Comparison of ENCODE assay signal across 21 cellular contexts in the genomic region with DNA sequence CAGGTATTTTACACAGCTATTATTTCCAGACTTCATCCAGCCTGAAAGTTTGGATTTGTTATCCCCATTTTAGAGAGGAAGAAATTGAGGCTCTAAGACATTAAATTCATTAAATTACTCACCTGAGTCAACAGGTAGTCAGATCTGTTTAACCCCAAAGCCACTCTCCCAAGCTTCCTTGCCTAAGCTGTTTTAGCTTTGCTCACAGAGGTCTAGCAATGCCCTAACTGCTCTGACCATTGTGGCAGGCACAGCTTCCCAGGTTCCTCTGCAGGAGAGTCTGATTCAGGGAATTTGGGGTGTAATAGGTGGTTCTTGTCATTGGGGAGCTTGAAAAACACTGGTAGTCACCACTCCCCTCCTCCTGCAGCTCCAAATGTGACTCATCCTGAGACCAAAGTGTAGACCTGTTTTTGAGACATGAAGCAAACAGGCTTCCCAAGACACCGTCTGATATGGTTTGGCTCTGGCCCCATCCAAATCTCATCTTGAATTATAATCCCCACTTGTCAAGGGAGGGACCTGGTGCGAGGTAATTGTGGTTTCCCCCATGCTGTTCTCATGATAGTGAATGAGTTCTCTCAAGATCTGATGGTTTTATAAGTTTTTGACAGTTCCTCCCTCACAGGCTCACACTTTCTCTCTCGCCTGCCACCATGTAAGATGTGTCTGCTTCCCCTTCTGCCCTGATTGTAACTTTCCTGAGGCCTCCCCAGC.
DNase-seq lines count a peak whose midpoint lies in the region; ATAC-seq, FAIRE-seq and TF ChIP-seq lines count a peak whose summit lies in the region.
"Had no signal": no experiment of that assay in that cellular context is flagged by ENCODE, and none has a peak within 500 bp of the region (broad histone marks: within the 10 kb centered on the region; RNA-seq: fewer than 3 reads in every experiment).

No MANE protein-coding gene starts in this region.

- peaks cover 18% of the 10 kb centered on the region for H3K4me1 Mint-ChIP-seq in astrocyte (ENCODE audit: low read depth, unreplicated experiment)
- H3K4me1 Mint-ChIP-seq: neural crest cell had no signal

- WGBS in IMR-90 (ENCODE audit: extremely low coverage in 2 of 2, insufficient read length in 1 of 2), 2 experiments: no CpG with 5 or more reads among the region's 3 CpGs

- peaks cover 3% of the 10 kb centered on the region; the same call in 1 of the 2 replicates for H3K9me1 ChIP-seq in IMR-90 (ENCODE audit: insufficient read depth, low read length)

- H3K4me3 ChIP-seq in AG10803 (ENCODE audit: low read length) (no peak overlapping the region), IMR-90 (ENCODE audit: insufficient read depth, low read depth, low read length) (no peak overlapping the region), astrocyte (ENCODE audit: insufficient read depth, low read depth, low read length) (no peak overlapping the region), PC-9 (no peak overlapping the region)
- H3K4me3 ChIP-seq: gastrocnemius medialis, HAP-1, K562, SJCRH30, tibial nerve had no signal

- H3K9me3 ChIP-seq in IMR-90 (ENCODE audit: control insufficient read depth, insufficient read depth, low read length) (no peaks in the 10 kb centered on the region), astrocyte (ENCODE audit: insufficient read depth, low read depth, low read length) (no peaks in the 10 kb centered on the region), PC-9 (ENCODE audit: insufficient read depth, low read depth) (no peaks in the 10 kb centered on the region; the same call in 1 of the 2 replicates)
- H3K9me3 ChIP-seq: gastrocnemius medialis, HAP-1, SJCRH30, tibial nerve had no signal

- H4K8ac ChIP-seq in IMR-90 (ENCODE audit: low read depth in 2 of 2, low read length in 2 of 2): no peak overlapping the region

- no peak overlapping the region for H4K5ac ChIP-seq in IMR-90 (ENCODE audit: low read depth, low read length)

- no peak overlapping the region for H2BK120ac ChIP-seq in IMR-90 (ENCODE audit: low read depth, low read length)

- FAIRE-seq in astrocyte (lab: Jason Lieb, UNC) (no peak), frontal cortex (lab: Jason Lieb, UNC) (no peak)
- FAIRE-seq: K562 had no signal

- H3K56ac ChIP-seq in IMR-90 (ENCODE audit: extremely low read depth, insufficient read depth, low read length): no peak overlapping the region

- H3K4me1 ChIP-seq in IMR-90 (ENCODE audit: control insufficient read depth, insufficient read depth, low read length) (peaks cover 1% of the 10 kb centered on the region; the same call in 1 of the 2 replicates), astrocyte (ENCODE audit: insufficient read depth, low read length) (peaks cover 11% of the 10 kb centered on the region), PC-9 (replicated peaks; ENCODE audit: insufficient read depth) (peaks cover 54% of the 10 kb centered on the region)
- H3K4me1 ChIP-seq: gastrocnemius medialis, tibial nerve had no signal

- dilution Hi-C loops in IMR-90 (cut with HindIII; ENCODE audit: low sequenced_read_pairs, unreplicated experiment): no loop called here

- DNase-seq in AG10803 (ENCODE audit: low read depth): peak; percentile 21
- peak; percentile 4 for DNase-seq in IMR-90
- DNase-seq in astrocyte (ENCODE audit: low read depth): peak; percentile 58
- peak; percentile 19 for DNase-seq in glomerular visceral epithelial cell (ENCODE audit: extremely low spot score)
- no peak for DNase-seq in frontal cortex (ENCODE audit: low spot score in 2 of 2)
- DNase-seq in cortex of kidney (lab: John Stamatoyannopoulos, UW): no peak
- no peak for DNase-seq in PC-9
- DNase-seq: activated CD4-positive, CD25-positive, alpha-beta regulatory T cell; amygdala; CD8-positive, alpha-beta T cell; DMS79 treated with DMSO at 0.1 percent for 48 hours; gastrocnemius medialis; midbrain; NCI-H1092 treated with DMSO at 0.1 percent for 48 hours; NCI-H526 treated with DMSO at 0.1 percent for 48 hours had no signal

- intact Hi-C loops in IMR-90 (cut with micrococcal nuclease): no loop called here
- intact Hi-C loops in PC-9 (cut with micrococcal nuclease; ENCODE audit: unreplicated experiment): no loop called here

- H3K79me2 ChIP-seq in astrocyte (ENCODE audit: insufficient read depth, low read length) (no peaks in the 10 kb centered on the region), PC-9 (ENCODE audit: low read depth) (no peaks in the 10 kb centered on the region)

- H3K27ac ChIP-seq in IMR-90 (ENCODE audit: insufficient read depth, low read length) (no peak overlapping the region), astrocyte (ENCODE audit: low read depth, low read length) (no peak overlapping the region), PC-9 (no peak overlapping the region)
- H3K27ac ChIP-seq: gastrocnemius medialis, SJCRH30, tibial nerve had no signal

- TF ChIP-seq RAD21 in IMR-90 (IDR thresholded peaks at IDR 0.05; ENCODE audit: low read length): no peak

- no peak overlapping the region for H3K14ac ChIP-seq in IMR-90 (replicated peaks; ENCODE audit: low read depth, low read length)

- POLR2A ChIA-PET in IMR-90 (lab: Charles Lee; ENCODE audit: unreplicated experiment) (no interaction called here), PC-9 (lab: Charles Lee; ENCODE audit: unreplicated experiment) (interaction anchor here (0.7 kb wide), 1 partner anchor 680 kb away, joined by 3 read pairs; no protein-coding TSS in a partner anchor)

- no peaks in the 10 kb centered on the region for H3K9me2 ChIP-seq in PC-9 (ENCODE audit: insufficient read depth)

- no peak overlapping the region for H2BK15ac ChIP-seq in IMR-90 (ENCODE audit: low read depth, low read length)

- no peak overlapping the region for H2BK20ac ChIP-seq in IMR-90 (ENCODE audit: low read depth, low read length)

- H3K9ac ChIP-seq in IMR-90 (ENCODE audit: low read depth, low read length): no peak overlapping the region
- H3K9ac ChIP-seq in astrocyte (ENCODE audit: low read length): no peak overlapping the region

- no peak overlapping the region for H2AK9ac ChIP-seq in IMR-90 (replicated peaks; ENCODE audit: low read depth, low read length, poor library complexity)

- H3K27me3 Mint-ChIP-seq in astrocyte (ENCODE audit: low read depth, unreplicated experiment): peaks cover 4% of the 10 kb centered on the region

- TF ChIP-seq POLR2A in IMR-90 (IDR thresholded peaks at IDR 0.05; ENCODE audit: low read depth, low read length): no peak

- H3K36me3 ChIP-seq in IMR-90 (ENCODE audit: control insufficient read depth, insufficient read depth, low read length) (no peaks in the 10 kb centered on the region), astrocyte (ENCODE audit: insufficient read depth, low read length) (no peaks in the 10 kb centered on the region), PC-9 (ENCODE audit: low read depth) (no peaks in the 10 kb centered on the region)
- H3K36me3 ChIP-seq: gastrocnemius medialis, HAP-1, SJCRH30, tibial nerve had no signal

- H4K20me1 ChIP-seq in IMR-90 (ENCODE audit: insufficient read depth, low read length) (no peaks in the 10 kb centered on the region), astrocyte (ENCODE audit: insufficient read depth, low read length) (no peaks in the 10 kb centered on the region), PC-9 (ENCODE audit: insufficient read depth) (no peaks in the 10 kb centered on the region)

- CTCF ChIA-PET in IMR-90 (lab: Yijun Ruan, JAX) (no interaction called here), PC-9 (lab: Charles Lee) (interaction anchor here (0.6 kb wide), 1 partner anchor 85 kb away, joined by 3 read pairs; no protein-coding TSS in a partner anchor)

- no peak overlapping the region for H2AK5ac ChIP-seq in IMR-90 (ENCODE audit: low read depth, low read length)

- H3F3A ChIP-seq in PC-9 (ENCODE audit: insufficient read depth, low read depth): peaks cover 5% of the 10 kb centered on the region

- H2AFZ ChIP-seq in IMR-90 (replicated peaks; ENCODE audit: low read length, poor library complexity) (no peak overlapping the region), astrocyte (ENCODE audit: low read depth, low read length) (no peak overlapping the region), PC-9 (no peak overlapping the region)

- H3K27ac Mint-ChIP-seq in astrocyte (ENCODE audit: unreplicated experiment): peak overlapping the region; percentile 7
- H3K27ac Mint-ChIP-seq: CD8-positive, alpha-beta T cell had no signal

- no peak overlapping the region for H3K4me3 Mint-ChIP-seq in astrocyte (ENCODE audit: unreplicated experiment)
- H3K4me3 Mint-ChIP-seq: CD8-positive, alpha-beta T cell; neural crest cell had no signal

- TF ChIP-seq CTCF in AG10803 (conservative IDR thresholded peaks at IDR 0.05; ENCODE audit: low read length) (no peak), IMR-90 (conservative IDR thresholded peaks at IDR 0.05; ENCODE audit: low read depth, low read length) (no peak), astrocyte (IDR thresholded peaks at IDR 0.05; ENCODE audit: insufficient read depth, low read depth, low read length) (no peak), PC-9 (conservative IDR thresholded peaks at IDR 0.05) (no peak)

- BruUV-seq in IMR-90 (replicated peaks; lab: Mats Ljungman, UMichigan) (no TSS peak), PC-9 (replicated peaks; lab: Mats Ljungman, UMichigan) (no TSS peak)

- no peak overlapping the region for H3K4me2 ChIP-seq in IMR-90 (ENCODE audit: low read depth, low read length)
- H3K4me2 ChIP-seq in astrocyte (ENCODE audit: low read length): no peak overlapping the region
- no peak overlapping the region for H3K4me2 ChIP-seq in PC-9

- ATAC-seq in IMR-90 (ENCODE audit: low read depth): no peak
- ATAC-seq in GM19467 (IDR thresholded peaks at IDR 0.05; ENCODE audit: unreplicated experiment): no peak
- ATAC-seq: CD8-positive, alpha-beta T cell; gastrocnemius medialis; K562 had no signal

- no peak overlapping the region for H4K91ac ChIP-seq in IMR-90 (ENCODE audit: insufficient read depth, low read depth, low read length)

- no peak overlapping the region for H3K4ac ChIP-seq in IMR-90 (ENCODE audit: low read depth, low read length)

- H3K23ac ChIP-seq in IMR-90 (ENCODE audit: low read depth, low read length): no peak overlapping the region

- peaks cover 5% of the 10 kb centered on the region for H3K9me3 Mint-ChIP-seq in astrocyte (ENCODE audit: unreplicated experiment)
- H3K9me3 Mint-ChIP-seq: CD8-positive, alpha-beta T cell; neural crest cell had no signal

- no peaks in the 10 kb centered on the region for H3K27me3 ChIP-seq in IMR-90 (ENCODE audit: control insufficient read depth, insufficient read depth, low read length)
- H3K27me3 ChIP-seq in astrocyte (ENCODE audit: insufficient read depth, low read length): no peaks in the 10 kb centered on the region
- no peaks in the 10 kb centered on the region for H3K27me3 ChIP-seq in PC-9 (ENCODE audit: insufficient read depth, low read depth)
- H3K27me3 ChIP-seq: gastrocnemius medialis, SJCRH30, tibial nerve had no signal

- H3K36me3 Mint-ChIP-seq in astrocyte (ENCODE audit: low read depth, unreplicated experiment): peaks cover 2% of the 10 kb centered on the region
- H3K36me3 Mint-ChIP-seq: CD8-positive, alpha-beta T cell had no signal

- no peaks in the 10 kb centered on the region for H3K79me1 ChIP-seq in IMR-90 (ENCODE audit: low read depth in 1 of 2, low read length in 2 of 2)

- in situ Hi-C loops in IMR-90 (cut with MboI; ENCODE audit: low sequenced_read_pairs): no loop called here

- no peak overlapping the region for H2BK5ac ChIP-seq in IMR-90 (ENCODE audit: low read depth, low read length, poor library complexity, severe bottlenecking)

- no peak overlapping the region for H3K18ac ChIP-seq in IMR-90 (ENCODE audit: low read depth, low read length)

TF ChIP-seq in IMR-90, 13 proteins besides CTCF, POLR2A, EP300 and RAD21 (continues in another document):
- TF ChIP-seq BHLHE40 (IDR thresholded peaks at IDR 0.05; ENCODE audit: low read depth, low read length): no peak

Comparison
In these comparisons a context has a peak if more than half of its experiments do, and no peak if none do; other contexts are left out.
1. DNase-seq: peak in AG10803 (single experiment), IMR-90 (single experiment), astrocyte (single experiment) and glomerular visceral epithelial cell (single experiment); none in frontal cortex (0 of 2), cortex of kidney (single experiment) and PC-9 (0 of 2).